In the genomic region with DNA sequence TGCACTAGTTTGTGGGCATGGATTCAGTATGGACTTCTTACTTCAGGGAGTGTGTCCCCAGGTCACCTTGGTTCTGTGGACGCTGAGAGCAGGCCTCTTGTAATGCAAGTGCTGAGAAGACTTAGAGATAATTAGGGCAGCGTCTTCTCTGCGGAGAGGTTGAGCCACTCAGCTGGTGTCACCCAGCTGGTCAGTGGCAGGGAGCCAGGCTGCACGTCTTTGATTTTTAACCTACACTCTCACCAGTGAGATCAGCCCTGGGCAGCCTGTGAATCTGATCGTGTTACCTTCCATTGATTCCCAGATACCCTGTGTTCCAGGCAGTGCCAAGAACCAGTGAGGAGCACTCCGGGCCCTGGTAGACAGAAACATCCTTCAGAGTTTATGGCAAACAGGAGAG, we compare ENCODE assay signal across 25 cellular contexts.
DNase-seq lines count a peak whose midpoint lies in the region; ATAC-seq and TF ChIP-seq lines count a peak whose summit lies in the region.
"Had no signal": no experiment of that assay in that cellular context is flagged by ENCODE, and none has a peak within 500 bp of the region (broad histone marks: within the 10 kb centered on the region; RNA-seq: fewer than 3 reads in every experiment).

No MANE protein-coding gene starts in this region.

- H3K27me3 ChIP-seq in heart left ventricle (no peaks in the 10 kb centered on the region), foreskin keratinocyte (no peaks in the 10 kb centered on the region), testis (no peaks in the 10 kb centered on the region), aorta (ENCODE audit: control insufficient read depth in 1 of 2, insufficient read depth in 2 of 2, low read length in 1 of 2) (no peaks in the 10 kb centered on the region)
- H3K27me3 ChIP-seq: brain microvascular endothelial cell had no signal

- WGBS in heart left ventricle, 4 donors = 41 to 49% (median 48%) methylated on average over 6 of the region's 6 CpGs
- 57 to 73% methylated on average over 6 of the region's 6 CpGs for WGBS in testis, 2 donors
- WGBS in aorta, 2 donors = 47 to 54% methylated on average over 6 of the region's 6 CpGs

- in situ Hi-C loops in KBM-7 (cut with MboI; ENCODE audit: low pct_unique_long_range_greater_than_20kb, low sequenced_read_pairs) = no loop called here

- TF ChIP-seq CTCF in heart left ventricle (IDR thresholded peaks at IDR 0.05) = no peak
- no peak for TF ChIP-seq CTCF in foreskin keratinocyte (conservative IDR thresholded peaks at IDR 0.05)
- TF ChIP-seq CTCF in testis (IDR thresholded peaks at IDR 0.05) = no peak

- H3K4me3 ChIP-seq in heart left ventricle (no peak overlapping the region), testis (no peak overlapping the region), aorta (ENCODE audit: low read length in 2 of 2) (no peak overlapping the region)
- H3K4me3 ChIP-seq: A549, GM23248, mucosa of descending colon, psoas muscle, skin epidermis, thoracic aorta had no signal

- TF ChIP-seq POLR2A in heart left ventricle (IDR thresholded peaks at IDR 0.05) (no peak), testis (IDR thresholded peaks at IDR 0.05) (no peak)

- H3K9me3 ChIP-seq in heart left ventricle = no peaks in the 10 kb centered on the region
- no peaks in the 10 kb centered on the region for H3K9me3 ChIP-seq in testis
- H3K9me3 ChIP-seq in aorta (ENCODE audit: control insufficient read depth, low read length) = no peaks in the 10 kb centered on the region
- H3K9me3 ChIP-seq: A549, mucosa of descending colon, psoas muscle, thoracic aorta had no signal

- DNase-seq in heart left ventricle (no peak), Right ventricle myocardium superior (no peak), RPMI7951 (ENCODE audit: low read depth) (peak; percentile 40), foreskin keratinocyte (no peak), testis (peak; percentile 51), aorta (no peak), KBM-7 (no peak), DMS53 (lab: John Stamatoyannopoulos, UW) (no peak)
- DNase-seq: activated B cell treated with CpG ODN at 0.5 μM for 24 hours; activated CD4-positive, alpha-beta memory T cell treated with anti-CD3 and anti-CD28 coated beads, Interleukin-2, amount 10 ng/mL, durations not matched to agents 7 days and 5 days; activated gamma-delta T cell treated with Interleukin-2 at 50 U/mL for 16 hours; activated T-cell treated with anti-CD3 and anti-CD28 coated beads for 4 hours; brain microvascular endothelial cell; GM23248; Kasumi-1; mucosa of descending colon; NCI-H187 treated with DMSO at 0.1 percent for 48 hours; NK-92 treated with Interleukin-12 subunit alpha and Interleukin-12 subunit beta, amount 100 ng/mL, for 24 hours; psoas muscle; stimulated activated CD4-positive, alpha-beta T cell treated with anti-CD3 and anti-CD28 coated beads, Interleukin-2, amount 100 ng/mL, for 24 hours; T1000 had no signal

- H3K4me1 ChIP-seq in heart left ventricle = peaks cover 18 to 99% (median 80%) of the 10 kb centered on the region in 12 donors
- H3K4me1 ChIP-seq in foreskin keratinocyte = peaks cover 37% of the 10 kb centered on the region
- H3K4me1 ChIP-seq in testis = peaks cover 30% of the 10 kb centered on the region
- H3K4me1 ChIP-seq in aorta (ENCODE audit: control insufficient read depth in 1 of 2, insufficient read depth in 2 of 2, low read length in 2 of 2) = peaks cover 5 to 7% of the 10 kb centered on the region in 2 donors

- H3K27ac ChIP-seq in heart left ventricle (peak overlapping the region in 8 of 12 donors; percentile 59 to 78 (median 68)), foreskin keratinocyte (peak overlapping the region; percentile 96), testis (no peak overlapping the region), aorta (ENCODE audit: low read depth in 1 of 2, low read length in 2 of 2) (no peak overlapping the region)
- H3K27ac ChIP-seq: brain microvascular endothelial cell, GM23248, psoas muscle had no signal

- ATAC-seq in heart left ventricle = no peak
- ATAC-seq in Right ventricle myocardium superior (ENCODE audit: poor library complexity) = no peak
- no peak for ATAC-seq in foreskin keratinocyte
- no peak for ATAC-seq in aorta (ENCODE audit: low FRiP score)
- ATAC-seq: A549; mucosa of descending colon; stimulated activated effector memory CD8-positive, alpha-beta T cell treated with anti-CD3 and anti-CD28 coated beads, Interleukin-12 subunit alpha, Interleukin-12 subunit beta, amount 100 ng/mL, for 72 hours had no signal

- H3K36me3 ChIP-seq in heart left ventricle (no peaks in the 10 kb centered on the region), testis (ENCODE audit: low read depth, missing control alignments) (no peaks in the 10 kb centered on the region), aorta (ENCODE audit: control insufficient read depth in 1 of 2, insufficient read depth in 2 of 2, low read length in 1 of 2) (no peaks in the 10 kb centered on the region)
- H3K36me3 ChIP-seq: brain microvascular endothelial cell, thoracic aorta had no signal

- intact Hi-C loops in heart left ventricle (cut with DNase I) = loop anchor here (2.0 to 10.0 kb wide), 8 partner anchors 81 to 421 kb away; a partner anchor contains a TSS
- intact Hi-C loops in Right ventricle myocardium superior (cut with DNase I) = loop anchor here (10.0 kb wide), 1 partner anchor 119 kb away; no protein-coding TSS in a partner anchor
- intact Hi-C loops in testis (cut with DNase I; ENCODE audit: low total_unique reads) = no loop called here
- intact Hi-C loops in aorta (cut with DNase I) = no loop called here

Comparison
In these comparisons a context has a peak if more than half of its experiments do, and no peak if none do; other contexts are left out.
1. DNase-seq: peak in RPMI7951 (single experiment) and testis (single experiment); none in heart left ventricle (0 of 5), Right ventricle myocardium superior (single experiment), foreskin keratinocyte (0 of 2), aorta (0 of 2), KBM-7 (single experiment) and DMS53 (single experiment).
2. H3K27ac ChIP-seq: peak in heart left ventricle (8 of 12) and foreskin keratinocyte (single experiment); none in testis (0 of 2) and aorta (0 of 2).
3. intact Hi-C loops: an anchor here in heart left ventricle (2.0 to 10.0 kb wide) and Right ventricle myocardium superior (10.0 kb wide); none called in testis and aorta.